Comparison of ENCODE assay signal across 8 cellular contexts in the genomic region with DNA sequence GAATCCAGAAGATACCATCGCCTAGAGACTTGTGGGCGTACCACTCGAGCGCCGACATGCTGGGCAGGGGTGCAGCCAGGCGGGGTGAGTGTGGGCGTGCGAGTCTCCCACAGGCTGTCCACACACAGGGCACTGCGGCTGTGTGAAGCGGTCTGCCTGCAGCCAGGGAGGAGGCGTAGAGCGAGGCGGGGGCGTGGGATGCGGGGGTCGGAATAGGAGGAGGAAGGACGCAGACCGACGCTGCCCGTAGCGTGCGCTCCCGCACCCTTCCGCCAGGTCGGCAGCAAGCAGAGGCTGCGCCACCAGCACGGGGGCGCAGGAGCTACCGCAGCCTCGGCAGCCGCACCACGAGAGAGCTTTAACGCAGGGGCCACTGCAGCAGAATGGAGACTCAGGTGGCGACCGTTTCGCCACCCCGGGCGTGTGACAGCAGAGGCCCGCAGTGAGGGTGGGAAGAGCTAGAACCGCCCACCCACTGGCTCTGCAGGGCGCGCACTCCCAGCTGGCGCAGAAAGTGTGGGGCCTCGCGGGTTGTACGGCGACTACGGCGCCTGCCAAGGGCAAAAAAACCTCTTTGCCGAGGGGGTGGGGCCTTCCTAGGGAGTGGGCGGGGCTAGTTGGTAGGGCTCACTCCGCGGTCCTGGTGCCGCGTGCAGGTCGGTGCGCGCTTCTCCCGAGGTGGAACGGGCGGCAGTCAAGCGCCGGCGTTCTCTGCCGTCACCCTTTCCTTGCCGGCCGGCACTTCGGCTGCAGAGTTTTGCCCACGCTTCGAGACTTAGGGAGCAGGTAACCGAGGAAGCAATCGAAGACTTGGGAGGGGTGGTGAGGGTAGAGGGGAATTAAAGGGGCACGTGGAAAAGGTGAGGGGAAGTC. TPM values are rescaled to one million over a fixed set of nuclear protein-coding genes. Genes with fewer than 3 reads are reported as not detected.
DNase-seq lines count a peak whose midpoint lies in the region; ATAC-seq lines count a peak whose summit lies in the region.

A gene (minus strand): TSS at position 537 of the 873 bp plus-strand sequence. CDS start 479 bp downstream, at position 58.
A gene with protein sequence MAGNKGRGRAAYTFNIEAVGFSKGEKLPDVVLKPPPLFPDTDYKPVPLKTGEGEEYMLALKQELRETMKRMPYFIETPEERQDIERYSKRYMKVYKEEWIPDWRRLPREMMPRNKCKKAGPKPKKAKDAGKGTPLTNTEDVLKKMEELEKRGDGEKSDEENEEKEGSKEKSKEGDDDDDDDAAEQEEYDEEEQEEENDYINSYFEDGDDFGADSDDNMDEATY (plus strand): TSS at position 630 of the 873 bp plus-strand sequence. CDS start 10,704 bp downstream, outside the sequence.

- peak within 1 kb of the TSS; percentile 97 for H3K56ac ChIP-seq in mesendoderm (ENCODE audit: low read length)

- no peaks in the 10 kb centered on the region for H3K9me3 Mint-ChIP-seq in effector memory CD8-positive, alpha-beta T cell

- ATAC-seq in GM19467 (IDR thresholded peaks at IDR 0.05; ENCODE audit: unreplicated experiment): peak; percentile 89
- ATAC-seq in effector memory CD8-positive, alpha-beta T cell (replicated peaks): peak; percentile 85

- H3K4me1 ChIP-seq in mesendoderm (ENCODE audit: control insufficient read depth, low read depth, low read length): peaks cover 12% of the 10 kb centered on the region

- H4K5ac ChIP-seq in mesendoderm (ENCODE audit: low read length): no peak within 1 kb of the TSS

- H3K18ac ChIP-seq in mesendoderm (ENCODE audit: low read length): no peak within 1 kb of the TSS

- peaks cover 14% of the 10 kb centered on the region for H3K36me3 Mint-ChIP-seq in effector memory CD8-positive, alpha-beta T cell (ENCODE audit: insufficient read depth)

- peak within 1 kb of the TSS; percentile 98 for H3K4me2 ChIP-seq in mesendoderm (ENCODE audit: low read length)

- H3K36me3 ChIP-seq in mesendoderm (ENCODE audit: control insufficient read depth, insufficient read depth, low read length): no peaks in the 10 kb centered on the region

- H4K8ac ChIP-seq in mesendoderm (ENCODE audit: low read depth, low read length): no peak within 1 kb of the TSS

- H2AK5ac ChIP-seq in mesendoderm (ENCODE audit: low read length): no peak within 1 kb of the TSS

- no peaks in the 10 kb centered on the region for H3K27me3 Mint-ChIP-seq in effector memory CD8-positive, alpha-beta T cell

- WGBS in mesendoderm (ENCODE audit: extremely low coverage, insufficient coverage, low lambda C conversion rate): no CpG with 5 or more reads among the region's 73 CpGs

- peak within 1 kb of the TSS; percentile 80 for H3K4me3 ChIP-seq in mesendoderm (ENCODE audit: low read length)

- DNase-seq in COLO829 (ENCODE audit: low spot score): peak; percentile 76
- peak; percentile 85 for DNase-seq in HPDE6-E6E7 (ENCODE audit: extremely low spot score)
- peak; percentile 67 for DNase-seq in NK-92 (lab: John Stamatoyannopoulos, UW; ENCODE audit: unreplicated experiment)
- DNase-seq in activated CD8-positive, alpha-beta memory T cell treated with anti-CD3 and anti-CD28 coated beads for 4 hours (ENCODE audit: low read depth in 2 of 2): peak; percentile 89 to 90
- DNase-seq in effector memory CD8-positive, alpha-beta T cell: peak; percentile 87 to 89 (median 87)
- DNase-seq in mesendoderm: peak; percentile 95
- DNase-seq in stimulated activated CD8-positive, alpha-beta memory T cell treated with anti-CD3 and anti-CD28 coated beads, Interleukin-12 subunit alpha, Interleukin-12 subunit beta, amount 100 ng/mL, for 4 hours (ENCODE audit: low read depth): peak; percentile 89

- H3K23ac ChIP-seq in mesendoderm (ENCODE audit: low read length): peak within 1 kb of the TSS; percentile 83

- peak within 1 kb of the TSS; percentile 96 to 99 for H3K4me3 Mint-ChIP-seq in effector memory CD8-positive, alpha-beta T cell

- no peaks in the 10 kb centered on the region for H3K79me1 ChIP-seq in mesendoderm (ENCODE audit: low read length)

- H3K27ac ChIP-seq in mesendoderm (ENCODE audit: low read depth, low read length): peak within 1 kb of the TSS; percentile 10

- no peak within 1 kb of the TSS for H3K4ac ChIP-seq in mesendoderm (ENCODE audit: low read depth, low read length)

- peak within 1 kb of the TSS; percentile 89 for H3K9ac ChIP-seq in mesendoderm (ENCODE audit: low read length)

- no peak within 1 kb of the TSS for H2BK120ac ChIP-seq in mesendoderm (ENCODE audit: low read depth, low read length)

- peak within 1 kb of the TSS; percentile 88 to 93 for H3K27ac Mint-ChIP-seq in effector memory CD8-positive, alpha-beta T cell

- peaks cover 22 to 38% of the 10 kb centered on the region in 2 donors for H3K4me1 Mint-ChIP-seq in effector memory CD8-positive, alpha-beta T cell (ENCODE audit: low read depth in 2 of 2)

- H3K79me2 ChIP-seq in mesendoderm (ENCODE audit: control insufficient read depth, insufficient read depth, low read length): peaks cover 5% of the 10 kb centered on the region

- peak within 1 kb of the TSS; percentile 29 for H2BK5ac ChIP-seq in mesendoderm (ENCODE audit: low read length)

- no peaks in the 10 kb centered on the region for H3K27me3 ChIP-seq in mesendoderm (ENCODE audit: insufficient read depth, low read length, poor library complexity)

- H2BK15ac ChIP-seq in mesendoderm (replicated peaks; ENCODE audit: low read depth): no peak within 1 kb of the TSS

RNA-seq across cellular contexts. Expression of the first gene that starts in this region (rescaled TPM):
- polyA plus RNA-seq in mesendoderm (2013, experiment 1 of 2): 3.5 TPM
- 3.6 TPM for polyA plus RNA-seq in mesendoderm (2013, experiment 2 of 2)

RNA-seq across cellular contexts. Expression of the second gene that starts in this region (rescaled TPM):
- polyA plus RNA-seq in mesendoderm (2013, experiment 1 of 2): 113 TPM
- 122 TPM for polyA plus RNA-seq in mesendoderm (2013, experiment 2 of 2)

Comparison
In these comparisons a context has a peak if more than half of its experiments do, and no peak if none do; other contexts are left out.
1. Peak in every context shown above with its lines: DNase-seq, ATAC-seq, H3K4me3 ChIP-seq and H3K27ac ChIP-seq.